Comparison of ENCODE assay signal across 28 cellular contexts in the genomic region with DNA sequence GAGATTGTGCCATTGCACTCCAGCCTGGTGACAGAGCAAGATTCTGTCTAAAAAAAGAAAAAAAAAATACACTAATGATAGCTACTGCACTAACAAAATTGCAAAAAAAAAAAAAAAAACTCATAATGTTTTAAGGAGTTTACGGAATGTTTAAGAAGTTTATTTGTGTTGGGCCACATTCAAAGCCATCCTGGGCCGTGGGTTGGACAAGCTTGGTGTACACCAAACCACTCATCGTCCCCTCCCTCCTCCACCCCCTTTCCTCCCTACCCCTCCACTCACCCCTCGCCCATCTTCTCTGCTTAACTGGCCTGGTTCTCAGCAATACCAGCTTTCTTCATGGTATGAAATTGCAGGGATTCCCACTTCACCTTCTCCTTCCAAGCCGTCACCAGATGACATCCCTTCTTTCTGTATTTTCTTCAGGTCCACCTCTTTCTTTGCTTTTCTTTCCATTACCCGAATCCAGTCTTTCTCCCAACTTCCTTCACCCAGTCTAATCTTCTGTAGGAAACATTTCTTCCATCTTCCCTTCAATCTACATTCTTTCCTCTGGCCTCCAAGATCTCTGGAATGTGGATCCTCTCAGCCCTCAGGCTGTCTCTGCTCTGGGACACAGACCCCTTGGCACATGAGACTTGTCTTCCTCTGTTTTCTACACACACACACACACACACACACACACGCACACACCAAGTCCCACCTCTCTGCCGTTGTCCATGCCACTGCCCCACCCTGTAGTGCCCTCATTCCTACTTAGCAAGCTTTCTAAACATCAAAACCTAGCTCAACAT. TPM values are rescaled to one million over a fixed set of nuclear protein-coding genes. Genes with fewer than 3 reads are reported as not detected.
A peak's percentile ranks its signal among the peaks of the same experiment; 100 is the strongest.
DNase-seq lines count a peak whose midpoint lies in the region; ATAC-seq and TF ChIP-seq lines count a peak whose summit lies in the region.
"Had no signal": no experiment of that assay in that cellular context is flagged by ENCODE, and none has a peak within 500 bp of the region (broad histone marks: within the 10 kb centered on the region; RNA-seq: fewer than 3 reads in every experiment).

No MANE protein-coding gene starts in this region.

- H3K14ac ChIP-seq in trophoblast cell (ENCODE audit: low read length): no peak overlapping the region

- H3K79me2 ChIP-seq in trophoblast cell (ENCODE audit: control insufficient read depth, insufficient read depth, low read length, poor library complexity): peaks cover 4% of the 10 kb centered on the region

- H3K4me2 ChIP-seq in trophoblast cell (ENCODE audit: low read length): peak overlapping the region; percentile 33

- peak overlapping the region; percentile 52 for H2BK120ac ChIP-seq in trophoblast cell (ENCODE audit: insufficient read depth, low read length, poor library complexity)

- ATAC-seq in HG02884 (IDR thresholded peaks at IDR 0.05; ENCODE audit: unreplicated experiment): no peak
- ATAC-seq: activated CD4-positive, alpha-beta T cell treated with anti-CD3 and anti-CD28 coated beads for 36 hours; activated T-cell treated with anti-CD3 and anti-CD28 coated beads, Interleukin-2, amount 50 U/mL, for 4 hours; left ventricle myocardium superior; naive thymus-derived CD4-positive, alpha-beta T cell; SK-N-SH treated with all-trans-retinoic acid at 6 μM for 48 hours had no signal

- H3K4me1 Mint-ChIP-seq in activated CD4-positive, alpha-beta memory T cell treated with anti-CD3 and anti-CD28 coated beads for 36 hours (ENCODE audit: low read depth): peaks cover 3% of the 10 kb centered on the region

- H3K27ac Mint-ChIP-seq in activated CD4-positive, alpha-beta memory T cell treated with anti-CD3 and anti-CD28 coated beads for 36 hours: no peak overlapping the region
- H3K27ac Mint-ChIP-seq: activated CD4-positive, alpha-beta T cell treated with anti-CD3 and anti-CD28 coated beads for 36 hours; naive thymus-derived CD4-positive, alpha-beta T cell; stimulated activated naive CD8-positive, alpha-beta T cell treated with anti-CD3 and anti-CD28 coated beads, Interleukin-15, Interleukin-2, amounts not matched to agents 100 ng/mL and 50 ng/mL, for 24 hours had no signal

- no peak overlapping the region for H3K9ac ChIP-seq in trophoblast cell (ENCODE audit: low read length)

- H3K23ac ChIP-seq in trophoblast cell (ENCODE audit: low read length): no peak overlapping the region

- no peak overlapping the region for H3K18ac ChIP-seq in trophoblast cell (ENCODE audit: low read length)

- DNase-seq in M059J (ENCODE audit: low read depth) (peak; percentile 44), fibroblast of the aortic adventitia (ENCODE audit: low read depth) (peak; percentile 28), trophoblast cell (peak; percentile 80 to 89), head of caudate nucleus (no peak)
- DNase-seq in activated CD4-positive, alpha-beta memory T cell treated with anti-CD3 and anti-CD28 coated beads for 36 hours: no peak
- DNase-seq: activated CD4-positive, alpha-beta T cell treated with anti-CD3 and anti-CD28 coated beads for 36 hours; activated T-cell treated with anti-CD3 and anti-CD28 coated beads, Interleukin-2, amount 50 U/mL, for 4 hours; adrenal gland; brain microvascular endothelial cell; left ventricle myocardium superior; midbrain; MV-4-11; naive thymus-derived CD4-positive, alpha-beta T cell; NCI-H1436 treated with DMSO at 0.1 percent for 48 hours; NCI-H446; NCI-H774; ovary; retina; small intestine had no signal

- WGBS in trophoblast cell (ENCODE audit: extremely low coverage, insufficient coverage, insufficient read length): no CpG with 5 or more reads among the region's 8 CpGs

- no peak overlapping the region for H3K4me3 ChIP-seq in fibroblast of the aortic adventitia (ENCODE audit: low read depth, low read length)
- no peak overlapping the region for H3K4me3 ChIP-seq in trophoblast cell (ENCODE audit: low read depth, low read length)
- H3K4me3 ChIP-seq: adrenal gland, HAP-1, ovary had no signal

- no peak overlapping the region for H4K12ac ChIP-seq in trophoblast cell (ENCODE audit: low read depth, low read length)

- H4K91ac ChIP-seq in trophoblast cell (ENCODE audit: low read depth, low read length): peak overlapping the region; percentile 82

- H3K36me3 Mint-ChIP-seq in activated CD4-positive, alpha-beta memory T cell treated with anti-CD3 and anti-CD28 coated beads for 36 hours: no peaks in the 10 kb centered on the region
- H3K36me3 Mint-ChIP-seq: naive thymus-derived CD4-positive, alpha-beta T cell had no signal

- no peak overlapping the region for H2AK5ac ChIP-seq in trophoblast cell (ENCODE audit: low read length)

- CTCF ChIA-PET in activated CD4-positive, alpha-beta memory T cell treated with anti-CD3 and anti-CD28 coated beads for 36 hours (lab: Charles Lee): interaction anchor here (0.6 to 1.7 kb wide), 4 partner anchors 14 to 120 kb away, joined by 3 to 9 read pairs (median 5); no protein-coding TSS in a partner anchor

- no peak overlapping the region for H3K4me3 Mint-ChIP-seq in activated CD4-positive, alpha-beta memory T cell treated with anti-CD3 and anti-CD28 coated beads for 36 hours
- H3K4me3 Mint-ChIP-seq: activated CD4-positive, alpha-beta T cell treated with anti-CD3 and anti-CD28 coated beads for 36 hours; activated T-cell treated with anti-CD3 and anti-CD28 coated beads, Interleukin-2, amount 50 U/mL, for 4 hours; naive thymus-derived CD4-positive, alpha-beta T cell; stimulated activated naive CD8-positive, alpha-beta T cell treated with anti-CD3 and anti-CD28 coated beads, Interleukin-15, Interleukin-2, amounts not matched to agents 100 ng/mL and 50 ng/mL, for 24 hours had no signal

- POLR2A ChIA-PET in activated CD4-positive, alpha-beta memory T cell treated with anti-CD3 and anti-CD28 coated beads for 36 hours (lab: Charles Lee): no interaction called here

- H3K36me3 ChIP-seq in trophoblast cell (ENCODE audit: control insufficient read depth in 1 of 2, insufficient read depth in 2 of 2, low read length in 2 of 2): no peaks in the 10 kb centered on the region
- H3K36me3 ChIP-seq: adrenal gland, brain microvascular endothelial cell, HAP-1, ovary had no signal

- peaks cover 8% of the 10 kb centered on the region for H3K27me3 Mint-ChIP-seq in activated CD4-positive, alpha-beta memory T cell treated with anti-CD3 and anti-CD28 coated beads for 36 hours

- peak overlapping the region; percentile 2 for H4K8ac ChIP-seq in trophoblast cell (ENCODE audit: low read depth, low read length)

- peak overlapping the region; percentile 81 for H2BK12ac ChIP-seq in trophoblast cell (ENCODE audit: low read length)

- no peaks in the 10 kb centered on the region for H3K9me3 ChIP-seq in trophoblast cell (ENCODE audit: insufficient read depth, low read depth, low read length)
- H3K9me3 ChIP-seq: adrenal gland, HAP-1, ovary had no signal

- H3K27ac ChIP-seq in C4-2B (peak overlapping the region; percentile 85), trophoblast cell (ENCODE audit: low read depth, low read length) (peak overlapping the region; percentile 68)
- H3K27ac ChIP-seq: adrenal gland, brain microvascular endothelial cell, ovary had no signal

- H3K27me3 ChIP-seq in trophoblast cell (ENCODE audit: insufficient read depth, low read length): peaks cover 6% of the 10 kb centered on the region
- H3K27me3 ChIP-seq: adrenal gland, ovary had no signal

- H3K9me3 Mint-ChIP-seq in activated CD4-positive, alpha-beta memory T cell treated with anti-CD3 and anti-CD28 coated beads for 36 hours: no peaks in the 10 kb centered on the region
- H3K9me3 Mint-ChIP-seq: activated T-cell treated with anti-CD3 and anti-CD28 coated beads, Interleukin-2, amount 50 U/mL, for 4 hours; CD14-positive monocyte; naive thymus-derived CD4-positive, alpha-beta T cell; stimulated activated naive CD8-positive, alpha-beta T cell treated with anti-CD3 and anti-CD28 coated beads, Interleukin-15, Interleukin-2, amounts not matched to agents 100 ng/mL and 50 ng/mL, for 24 hours had no signal

- peaks cover 10% of the 10 kb centered on the region for H3K79me1 ChIP-seq in trophoblast cell (ENCODE audit: low read length)

- intact Hi-C loops in head of caudate nucleus (cut with DNase I): loop anchor here (10.0 kb wide), 1 partner anchor 320 kb away; no protein-coding TSS in a partner anchor
- intact Hi-C loops in activated CD4-positive, alpha-beta memory T cell treated with anti-CD3 and anti-CD28 coated beads for 36 hours (cut with micrococcal nuclease): loop anchor here (5.0 kb wide), 1 partner anchor 138 kb away; the partner anchor contains the start of gene AP3S2

- no peak overlapping the region for H3K4ac ChIP-seq in trophoblast cell (ENCODE audit: low read depth, low read length)

- no peak for TF ChIP-seq CTCF in C4-2B (conservative IDR thresholded peaks at IDR 0.05)
- no peak for TF ChIP-seq CTCF in fibroblast of the aortic adventitia (IDR thresholded peaks at IDR 0.05; ENCODE audit: insufficient read depth, low read length)

- peaks cover 32 to 36% of the 10 kb centered on the region in 2 experiments for H3K4me1 ChIP-seq in trophoblast cell (ENCODE audit: control insufficient read depth in 1 of 2, insufficient read depth in 2 of 2, low read length in 2 of 2)

- no peak overlapping the region for H2AFZ ChIP-seq in trophoblast cell (ENCODE audit: insufficient read depth, low read length, poor library complexity)

- H2BK5ac ChIP-seq in trophoblast cell (ENCODE audit: low read depth, low read length, poor library complexity): peak overlapping the region; percentile 81

RNA-seq across cellular contexts. Expression of gene MESP1, which starts 3.5 kb away (rescaled TPM):
- 2.1 and 2.4 TPM in 2 replicates for total RNA-seq in M059J (2014; rRNA removed; shearing (Covaris generic))
- 0.45 and 0.49 TPM in 2 replicates for total RNA-seq in fibroblast of the aortic adventitia (ENCODE audit: low replicate concordance)
- 0.04 and 0.10 TPM in 2 replicates for polyA plus RNA-seq in trophoblast cell (2013)
- 1 to 10 TPM; 4.6 to 6.7 TPM for total RNA-seq in activated CD4-positive, alpha-beta memory T cell treated with anti-CD3 and anti-CD28 coated beads for 36 hours

RNA-seq across cellular contexts. Expression of gene MESP2, which starts 21.6 kb away (rescaled TPM):
- 0.15 and 0.62 TPM in 2 replicates for total RNA-seq in M059J (2014; rRNA removed; shearing (Covaris generic))
- total RNA-seq in fibroblast of the aortic adventitia (ENCODE audit: low replicate concordance): 1.3 and 2.9 TPM in 2 replicates
- polyA plus RNA-seq in trophoblast cell (2013): 0.10 and 0.22 TPM in 2 replicates
- not detected for total RNA-seq in activated CD4-positive, alpha-beta memory T cell treated with anti-CD3 and anti-CD28 coated beads for 36 hours
- total RNA-seq: activated CD8-positive, alpha-beta memory T cell treated with anti-CD3 and anti-CD28 coated beads for 36 hours; activated T-cell treated with anti-CD3 and anti-CD28 coated beads, Interleukin-2, amount 50 U/mL, for 4 hours; glomerular endothelial cell; naive thymus-derived CD4-positive, alpha-beta T cell; ovary; T-helper 2 cell treated with Interferon-gamma antibody and Interleukin-4, amounts not matched to agents 100 ng/mL and 5 ng/mL, for 36 hours had no signal
- polyA plus RNA-seq: naive thymus-derived CD4-positive, alpha-beta T cell had no signal

Comparison
In these comparisons a context has a peak if more than half of its experiments do, and no peak if none do; other contexts are left out.
1. DNase-seq: peak in M059J (single experiment), fibroblast of the aortic adventitia (single experiment) and trophoblast cell (2 of 2); none in head of caudate nucleus (0 of 42) and activated CD4-positive, alpha-beta memory T cell treated with anti-CD3 and anti-CD28 coated beads for 36 hours (single experiment).